In genomic region chr17:14372905-14373559, GRCh38 we compare ENCODE assay signal across 1 cellular context.
A peak's percentile ranks its signal among the peaks of the same experiment; 100 is the strongest.
TF ChIP-seq lines count a peak whose summit lies in the region.

No MANE protein-coding gene starts in this region.

TF ChIP-seq in H1, 55 proteins besides CTCF, POLR2A, EP300 and RAD21:
- TF ChIP-seq TCF12 (IDR thresholded peaks at IDR 0.05; ENCODE audit: low read depth, low read length) (0 out of 2 replicates have a peak, but pooled peaks have one; percentile 15), CTBP2 (IDR thresholded peaks at IDR 0.05; ENCODE audit: borderline replicate concordance, insufficient read depth, insufficient read length, low read length) (no peak), BACH1 (IDR thresholded peaks at IDR 0.05; ENCODE audit: low read length) (no peak), TEAD4 (IDR thresholded peaks at IDR 0.05; ENCODE audit: low read depth, low read length) (peak; percentile 81), RFX5 (IDR thresholded peaks at IDR 0.05; ENCODE audit: borderline replicate concordance, low read depth, low read length) (no peak), TBP (IDR thresholded peaks at IDR 0.05; ENCODE audit: low read depth, low read length) (no peak), RNF2 (IDR thresholded peaks at IDR 0.05; ENCODE audit: borderline replicate concordance, low read depth, low read length, missing control alignments, poor library complexity, severe bottlenecking) (no peak), NANOG (IDR thresholded peaks at IDR 0.05; ENCODE audit: insufficient read depth, low read depth, low read length, poor library complexity, severe bottlenecking) (no peak), KDM4A (IDR thresholded peaks at IDR 0.05; ENCODE audit: low read depth, low read length, severe bottlenecking) (no peak), TAF1 (IDR thresholded peaks at IDR 0.05; ENCODE audit: low read depth, low read length) (no peak), HDAC6 (IDR thresholded peaks at IDR 0.05; ENCODE audit: low read depth, low read length) (no peak), EGR1 (IDR thresholded peaks at IDR 0.05; ENCODE audit: borderline replicate concordance, low read depth, low read length) (no peak), KDM5A (IDR thresholded peaks at IDR 0.05; ENCODE audit: low read length) (no peak), CHD7 (IDR thresholded peaks at IDR 0.05; ENCODE audit: insufficient replicate concordance, low read length) (no peak), NRF1 (IDR thresholded peaks at IDR 0.05; ENCODE audit: low read depth, low read length) (no peak)
